15 cellular contexts compared by ENCODE assay signal in genomic region chr19:31596751-31597150, GRCh38.
DNase-seq lines count a peak whose midpoint lies in the region; ATAC-seq and TF ChIP-seq lines count a peak whose summit lies in the region.
"Had no signal": no experiment of that assay in that cellular context is flagged by ENCODE, and none has a peak within 500 bp of the region (broad histone marks: within the 10 kb centered on the region; RNA-seq: fewer than 3 reads in every experiment).

No MANE protein-coding gene starts in this region.

- H3K4me1 ChIP-seq in mesenchymal stem cell (ENCODE audit: control insufficient read depth, insufficient read depth, low read depth, low read length): no peaks in the 10 kb centered on the region

- ATAC-seq in WTC11 (no peak), HG02798 (IDR thresholded peaks at IDR 0.05; ENCODE audit: poor library complexity, unreplicated experiment) (no peak)

- H3K27ac Mint-ChIP-seq in WTC11: 0 out of 2 replicates have a peak overlapping the region, but pooled peaks have one; percentile 33

- DNase-seq in WTC11 (ENCODE audit: low spot score) (no peak), coronary artery (ENCODE audit: low spot score) (peak; percentile 41), mesenchymal stem cell (no peak), SHP77 (lab: John Stamatoyannopoulos, UW) (no peak)
- DNase-seq in activated CD4-positive, alpha-beta T cell treated with anti-CD3 and anti-CD28 coated beads for 4 hours: no peak
- DNase-seq: C1 segment of cervical spinal cord; Calu3; CD4-positive, alpha-beta memory T cell; COR-L47; DMS53; DMS79 treated with DMSO at 0.1 percent for 48 hours; GF-D8; GOT3; HCEC 1CT had no signal

- H3K4me3 ChIP-seq in coronary artery (no peak overlapping the region), mesenchymal stem cell (ENCODE audit: insufficient read depth in 1 of 2, low read depth in 1 of 2, low read length in 2 of 2) (peak overlapping the region in 1 of 2 experiments; percentile 18)

- 96% methylated on average over 8 of the region's 8 CpGs for WGBS in mesenchymal stem cell

- no peak overlapping the region for H4K8ac ChIP-seq in mesenchymal stem cell (ENCODE audit: low read length)

- no peak overlapping the region for H3K4ac ChIP-seq in mesenchymal stem cell (ENCODE audit: low read depth in 1 of 2, low read length in 2 of 2)

- H2BK12ac ChIP-seq in mesenchymal stem cell (ENCODE audit: low read length in 2 of 2): peak overlapping the region in 1 of 2 experiments; percentile 54

- H3K36me3 Mint-ChIP-seq in WTC11: no peaks in the 10 kb centered on the region
- H3K36me3 Mint-ChIP-seq: CD4-positive, alpha-beta memory T cell had no signal

- no peaks in the 10 kb centered on the region for H3K27me3 Mint-ChIP-seq in WTC11 (ENCODE audit: low read depth)

- peak overlapping the region; percentile 69 for H4K91ac ChIP-seq in mesenchymal stem cell (ENCODE audit: low read length)

- H3K18ac ChIP-seq in mesenchymal stem cell (ENCODE audit: low read depth in 1 of 2, low read length in 2 of 2): peak overlapping the region; percentile 37 to 67

- peaks cover 16% of the 10 kb centered on the region for H3K4me1 Mint-ChIP-seq in WTC11
- H3K4me1 Mint-ChIP-seq: CD4-positive, alpha-beta memory T cell had no signal

- H3K9me3 Mint-ChIP-seq in WTC11: peaks cover 4% of the 10 kb centered on the region

- no peak overlapping the region for H2AFZ ChIP-seq in mesenchymal stem cell (ENCODE audit: low read depth, low read length)

- no peak overlapping the region for H2BK120ac ChIP-seq in mesenchymal stem cell (ENCODE audit: low read depth, low read length)

- no peak overlapping the region for H3K27ac ChIP-seq in coronary artery
- H3K27ac ChIP-seq in mesenchymal stem cell (ENCODE audit: low read length, poor library complexity, severe bottlenecking): no peak overlapping the region

- no peak overlapping the region for H2AK5ac ChIP-seq in mesenchymal stem cell (ENCODE audit: low read length, severe bottlenecking)

- H3K9ac ChIP-seq in mesenchymal stem cell (ENCODE audit: low read length): no peak overlapping the region

- POLR2A ChIA-PET in WTC11 (lab: Charles Lee): interaction anchor here (0.5 kb wide), 1 partner anchor 70 kb away, joined by 3 read pairs; no protein-coding TSS in a partner anchor

- no peak overlapping the region for H3K4me2 ChIP-seq in mesenchymal stem cell (ENCODE audit: low read length, poor library complexity, severe bottlenecking)

- H3K14ac ChIP-seq in mesenchymal stem cell (ENCODE audit: low read length in 2 of 2): no peak overlapping the region

- peaks cover 0 to 4% of the 10 kb centered on the region in 2 experiments for H3K27me3 ChIP-seq in mesenchymal stem cell (ENCODE audit: control insufficient read depth in 1 of 2, insufficient read depth in 1 of 2, low read length in 2 of 2)

- CTCF ChIA-PET in WTC11 (lab: Charles Lee): no interaction called here

- no peak overlapping the region for H3K4me3 Mint-ChIP-seq in WTC11
- H3K4me3 Mint-ChIP-seq: CD4-positive, alpha-beta memory T cell had no signal

- H3K79me1 ChIP-seq in mesenchymal stem cell (replicated peaks; ENCODE audit: low read length, poor library complexity, severe bottlenecking): no peaks in the 10 kb centered on the region

- no peak overlapping the region for H3K23ac ChIP-seq in mesenchymal stem cell (ENCODE audit: low read length in 2 of 2)

- H2BK5ac ChIP-seq in mesenchymal stem cell (ENCODE audit: low read depth, low read length, poor library complexity, severe bottlenecking): no peak overlapping the region

- no peaks in the 10 kb centered on the region for H3K36me3 ChIP-seq in mesenchymal stem cell (ENCODE audit: control insufficient read depth in 1 of 2, insufficient read depth in 2 of 2, low read depth in 1 of 2, low read length in 2 of 2)

- TF ChIP-seq CTCF in WTC11 (IDR thresholded peaks at IDR 0.05) (no peak), coronary artery (IDR thresholded peaks at IDR 0.05) (no peak)

- no peaks in the 10 kb centered on the region for H3K9me3 ChIP-seq in mesenchymal stem cell (ENCODE audit: control insufficient read depth, low read length)

- H2BK15ac ChIP-seq in mesenchymal stem cell (ENCODE audit: low read depth, poor library complexity, severe bottlenecking): peak overlapping the region; percentile 77

TF ChIP-seq in WTC11, 78 proteins besides CTCF, POLR2A, EP300 and RAD21:
- TF ChIP-seq ESRRA (CRISPR knock-in tag; IDR thresholded peaks at IDR 0.05; ENCODE audit: borderline replicate concordance): no peak
- no peak for TF ChIP-seq SOX15 (CRISPR knock-in tag; IDR thresholded peaks at IDR 0.05)
- no peak for TF ChIP-seq FOXP4 (CRISPR knock-in tag; IDR thresholded peaks at IDR 0.05)
- no peak for TF ChIP-seq MAX (CRISPR knock-in tag; IDR thresholded peaks at IDR 0.05)
- TF ChIP-seq SMAD4 (CRISPR knock-in tag; IDR thresholded peaks at IDR 0.05): no peak
- TF ChIP-seq GRHL2 (CRISPR knock-in tag; IDR thresholded peaks at IDR 0.05; ENCODE audit: insufficient replicate concordance, severe bottlenecking): no peak
